Comparison of ENCODE assay signal across 2 cellular contexts in the genomic region with DNA sequence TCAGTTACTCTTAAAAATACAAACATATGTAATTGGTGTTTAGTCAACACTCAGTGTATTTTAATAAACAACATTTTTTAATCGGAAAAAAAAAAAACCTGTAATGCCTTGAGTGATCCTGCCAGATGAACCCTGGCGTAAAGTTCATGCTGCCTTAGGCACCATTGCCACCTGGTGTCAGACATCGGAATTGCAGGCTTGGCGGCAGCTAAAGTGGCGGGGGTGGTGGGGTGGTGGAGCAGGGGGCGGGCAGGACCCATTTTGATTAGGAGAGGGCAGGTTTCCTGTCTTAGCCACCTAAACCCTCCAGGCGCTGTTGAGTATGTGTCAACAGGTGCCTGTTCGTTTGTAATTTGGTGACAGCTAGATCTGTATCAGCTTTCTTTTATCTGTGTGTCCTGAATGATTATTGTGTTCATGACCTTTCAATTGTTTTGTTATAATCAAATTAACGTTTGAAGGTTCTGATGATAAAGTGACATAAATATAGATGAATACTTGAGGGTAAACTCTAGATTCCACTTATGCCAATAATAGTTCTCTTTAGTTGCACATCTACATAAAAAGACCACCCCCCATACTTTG.
TF ChIP-seq lines count a peak whose summit lies in the region.

No MANE protein-coding gene starts in this region.

TF ChIP-seq in WTC11, 78 proteins besides CTCF, POLR2A, EP300 and RAD21 (continued from another document):
- TF ChIP-seq, protein P1, sequence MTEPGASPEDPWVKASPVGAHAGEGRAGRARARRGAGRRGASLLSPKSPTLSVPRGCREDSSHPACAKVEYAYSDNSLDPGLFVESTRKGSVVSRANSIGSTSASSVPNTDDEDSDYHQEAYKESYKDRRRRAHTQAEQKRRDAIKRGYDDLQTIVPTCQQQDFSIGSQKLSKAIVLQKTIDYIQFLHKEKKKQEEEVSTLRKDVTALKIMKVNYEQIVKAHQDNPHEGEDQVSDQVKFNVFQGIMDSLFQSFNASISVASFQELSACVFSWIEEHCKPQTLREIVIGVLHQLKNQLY (CRISPR knock-in tag; IDR thresholded peaks at IDR 0.05) = no peak
- TF ChIP-seq ZNF219 (CRISPR knock-in tag; IDR thresholded peaks at IDR 0.05; ENCODE audit: borderline replicate concordance) = no peak

TF ChIP-seq in H1, 55 proteins besides CTCF, POLR2A, EP300 and RAD21 (continued from another document):
- peak; percentile 74 for TF ChIP-seq YY1 (IDR thresholded peaks at IDR 0.05; ENCODE audit: low read depth, low read length)
- no peak for TF ChIP-seq GABPA (IDR thresholded peaks at IDR 0.05; ENCODE audit: borderline replicate concordance, insufficient read depth, low read length)
- 0 out of 2 replicates have a peak, but pooled peaks have one; percentile 59 for TF ChIP-seq RXRA (IDR thresholded peaks at IDR 0.05; ENCODE audit: insufficient read depth, low read depth, low read length)
